22 cellular contexts compared by ENCODE assay signal in genomic region chr6:101400341-101400740, GRCh38. TPM values are rescaled to one million over a fixed set of nuclear protein-coding genes. Genes with fewer than 3 reads are reported as not detected.
DNase-seq lines count a peak whose midpoint lies in the region; ATAC-seq and TF ChIP-seq lines count a peak whose summit lies in the region.
"Had no signal": no experiment of that assay in that cellular context is flagged by ENCODE, and none has a peak within 500 bp of the region (broad histone marks: within the 10 kb centered on the region; RNA-seq: fewer than 3 reads in every experiment).

No MANE protein-coding gene starts in this region.

- ATAC-seq in GM21737 (IDR thresholded peaks at IDR 0.05; ENCODE audit: unreplicated experiment), result no peak
- ATAC-seq: HepG2, Right ventricle myocardium inferior had no signal

- intact Hi-C loops in dorsolateral prefrontal cortex (cut with DNase I) (no loop called here), posterior vena cava (cut with DNase I) (loop anchor here in 1 of 2 donors (5.0 kb wide), 1 partner anchor 622 kb away; no protein-coding TSS in a partner anchor)

- H3K27me3 ChIP-seq in dorsolateral prefrontal cortex, result peaks cover 0 to 73% (median 32%) of the 10 kb centered on the region in 45 donors

- H3K36me3 Mint-ChIP-seq in T-helper 1 cell treated with Interleukin-12 subunit alpha and Interleukin-12 subunit beta and Interleukin-4 antibody, amounts not matched to agents 30 μg/mL and 1 μg/mL, for 36 hours (ENCODE audit: low read depth), result no peaks in the 10 kb centered on the region
- peaks cover 10% of the 10 kb centered on the region for H3K36me3 Mint-ChIP-seq in nephron (ENCODE audit: low read depth)
- H3K36me3 Mint-ChIP-seq in activated T-cell treated with anti-CD3 and anti-CD28 coated beads, Interleukin-2, amount 50 U/mL, for 24 hours (ENCODE audit: low read depth), result no peaks in the 10 kb centered on the region
- H3K36me3 Mint-ChIP-seq: CD14-positive monocyte had no signal

- no peak for DNase-seq in T-helper 1 cell
- DNase-seq in dorsolateral prefrontal cortex, result no peak
- no peak for DNase-seq in posterior vena cava (ENCODE audit: low spot score)
- DNase-seq in activated T-cell treated with anti-CD3 and anti-CD28 coated beads, Interleukin-2, amount 50 U/mL, for 24 hours, result no peak
- no peak for DNase-seq in SW 1271 (lab: John Stamatoyannopoulos, UW)
- DNase-seq: COR-L47, DMS153, GM23248, Karpas-422, MM.1S, NCI-H1105, NCI-H187 treated with DMSO at 0.1 percent for 48 hours, NCI-H2171, NCI-H446 treated with DMSO at 0.1 percent for 48 hours, NCI-H748 treated with DMSO at 0.1 percent for 48 hours had no signal

- peaks cover 4% of the 10 kb centered on the region for H3K9me3 Mint-ChIP-seq in T-helper 1 cell treated with Interleukin-12 subunit alpha and Interleukin-12 subunit beta and Interleukin-4 antibody, amounts not matched to agents 30 μg/mL and 1 μg/mL, for 36 hours
- H3K9me3 Mint-ChIP-seq in nephron, result no peaks in the 10 kb centered on the region
- H3K9me3 Mint-ChIP-seq in activated T-cell treated with anti-CD3 and anti-CD28 coated beads, Interleukin-2, amount 50 U/mL, for 24 hours, result peaks cover 11% of the 10 kb centered on the region

- H3K4me3 ChIP-seq in dorsolateral prefrontal cortex, result peak overlapping the region in 58 of 59 donors; percentile 17 to 76 (median 56)
- H3K4me3 ChIP-seq: GM23248 had no signal

- H3K27ac ChIP-seq in dorsolateral prefrontal cortex, result peak overlapping the region in 45 of 59 donors; percentile 6 to 90 (median 77)
- H3K27ac ChIP-seq: GM23248, HL-60 had no signal

- H3K4me3 Mint-ChIP-seq in T-helper 1 cell treated with Interleukin-12 subunit alpha and Interleukin-12 subunit beta and Interleukin-4 antibody, amounts not matched to agents 30 μg/mL and 1 μg/mL, for 36 hours, result no peak overlapping the region
- peak overlapping the region; percentile 71 to 85 (median 84) for H3K4me3 Mint-ChIP-seq in nephron
- H3K4me3 Mint-ChIP-seq in activated T-cell treated with anti-CD3 and anti-CD28 coated beads, Interleukin-2, amount 50 U/mL, for 24 hours, result no peak overlapping the region

- peak overlapping the region; percentile 17 for H3K27ac Mint-ChIP-seq in T-helper 1 cell treated with Interleukin-12 subunit alpha and Interleukin-12 subunit beta and Interleukin-4 antibody, amounts not matched to agents 30 μg/mL and 1 μg/mL, for 36 hours
- no peak overlapping the region for H3K27ac Mint-ChIP-seq in nephron
- no peak overlapping the region for H3K27ac Mint-ChIP-seq in activated T-cell treated with anti-CD3 and anti-CD28 coated beads, Interleukin-2, amount 50 U/mL, for 24 hours
- H3K27ac Mint-ChIP-seq: CD14-positive monocyte had no signal

- peaks cover 64% of the 10 kb centered on the region for H3K27me3 Mint-ChIP-seq in T-helper 1 cell treated with Interleukin-12 subunit alpha and Interleukin-12 subunit beta and Interleukin-4 antibody, amounts not matched to agents 30 μg/mL and 1 μg/mL, for 36 hours (ENCODE audit: low read depth)
- H3K27me3 Mint-ChIP-seq in nephron (ENCODE audit: low read depth), result peaks cover 86% of the 10 kb centered on the region
- peaks cover 77% of the 10 kb centered on the region for H3K27me3 Mint-ChIP-seq in activated T-cell treated with anti-CD3 and anti-CD28 coated beads, Interleukin-2, amount 50 U/mL, for 24 hours

- H3K4me1 Mint-ChIP-seq in T-helper 1 cell treated with Interleukin-12 subunit alpha and Interleukin-12 subunit beta and Interleukin-4 antibody, amounts not matched to agents 30 μg/mL and 1 μg/mL, for 36 hours (ENCODE audit: low read depth), result no peaks in the 10 kb centered on the region
- peaks cover 22% of the 10 kb centered on the region for H3K4me1 Mint-ChIP-seq in nephron
- H3K4me1 Mint-ChIP-seq in activated T-cell treated with anti-CD3 and anti-CD28 coated beads, Interleukin-2, amount 50 U/mL, for 24 hours (ENCODE audit: low read depth), result no peaks in the 10 kb centered on the region
- H3K4me1 Mint-ChIP-seq: CD14-positive monocyte had no signal

- TF ChIP-seq CTCF in dorsolateral prefrontal cortex (IDR thresholded peaks at IDR 0.05 in 54 of 56, conservative IDR thresholded peaks at IDR 0.05 in 2 of 56; ENCODE audit: low read depth in 1 of 56, partially characterized antibody in 56 of 56) (no peak), nephron (IDR thresholded peaks at IDR 0.05; ENCODE audit: unreplicated experiment in 3 of 3) (no peak)

RNA-seq across cellular contexts. Expression of gene GRIK2, which starts 6.8 kb away (rescaled TPM):
- total RNA-seq in dorsolateral prefrontal cortex (100 to 1,000 TPM in 39 of 120 experiments, 10 to 100 TPM in 81; 35.4 to 146 (median 90.1) TPM), posterior vena cava (1 to 10 TPM; 1.5 to 1.7 TPM)
- total RNA-seq: HepG2 had no signal

Comparison
In these comparisons a context has a peak if more than half of its experiments do, and no peak if none do; other contexts are left out.
1. H3K4me3 Mint-ChIP-seq: peak in nephron (3 of 3); none in T-helper 1 cell treated with Interleukin-12 subunit alpha and Interleukin-12 subunit beta and Interleukin-4 antibody, amounts not matched to agents 30 μg/mL and 1 μg/mL, for 36 hours (single experiment) and activated T-cell treated with anti-CD3 and anti-CD28 coated beads, Interleukin-2, amount 50 U/mL, for 24 hours (single experiment).
2. RNA of gene GRIK2, which starts 6.8 kb away (total RNA-seq): 35.4 to 146 TPM in dorsolateral prefrontal cortex; 1.5 to 1.7 TPM in posterior vena cava; every median in the first group is over 10 times any median in the second.